Comparison of ENCODE assay signal across 8 cellular contexts in the genomic region with DNA sequence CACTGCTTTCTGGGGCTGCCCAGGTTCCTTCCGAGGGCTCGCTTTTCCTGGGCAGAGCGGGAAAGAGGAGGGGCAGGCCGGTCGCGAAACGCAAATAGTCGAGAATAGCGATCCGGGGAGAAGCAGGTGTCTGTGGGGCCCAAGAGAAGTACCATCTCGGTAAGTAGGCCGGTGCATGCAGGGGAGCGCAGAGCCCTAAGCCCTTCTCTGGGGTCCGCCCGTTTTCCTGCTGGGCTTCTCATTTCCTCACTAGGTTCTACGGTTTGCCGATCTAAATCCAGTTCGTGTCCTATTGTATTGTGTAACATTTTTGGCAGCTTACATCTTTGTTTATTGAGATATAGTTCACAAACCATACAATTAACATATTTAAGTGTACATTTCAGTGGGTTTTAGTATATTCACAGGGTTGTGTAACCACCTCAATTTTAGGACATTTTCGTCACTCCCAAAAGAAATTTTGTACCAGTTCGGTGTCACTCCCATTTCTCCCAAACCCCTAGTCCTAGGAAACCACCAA. TPM values are rescaled to one million over a fixed set of nuclear protein-coding genes. Genes with fewer than 3 reads are reported as not detected.
DNase-seq lines count a peak whose midpoint lies in the region; ATAC-seq, FAIRE-seq and TF ChIP-seq lines count a peak whose summit lies in the region.

No MANE protein-coding gene starts in this region.

- H3K4me1 ChIP-seq in HUES64 (ENCODE audit: insufficient read depth, low read length): peaks cover 13% of the 10 kb centered on the region

- POLR2A ChIA-PET in activated CD4-positive, alpha-beta T cell treated with anti-CD3 and anti-CD28 coated beads, Interleukin-2, amount 10 ng/mL, durations not matched to agents 7 days and 5 days (lab: Charles Lee): interaction anchor here (0.7 to 7.1 kb wide), 9 partner anchors 7 to 442 kb away, joined by 3 to 182 read pairs (median 4); partner anchors contain the start of genes B2M, PATL2 and SPG11

- ATAC-seq in omental fat pad (ENCODE audit: low FRiP score): peak; percentile 20

- no peaks in the 10 kb centered on the region for H3K9me3 ChIP-seq in HUES64 (ENCODE audit: insufficient read depth, low read depth, low read length)

- H3K4me1 Mint-ChIP-seq in activated CD4-positive, alpha-beta T cell treated with anti-CD3 and anti-CD28 coated beads, Interleukin-2, amount 10 ng/mL, durations not matched to agents 7 days and 5 days: peaks cover 70% of the 10 kb centered on the region

- TF ChIP-seq CTCF in foreskin fibroblast (IDR thresholded peaks at IDR 0.05; ENCODE audit: low read depth, low read length): no peak
- TF ChIP-seq CTCF in omental fat pad (IDR thresholded peaks at IDR 0.05): no peak
- no peak for TF ChIP-seq CTCF in D721Med (IDR thresholded peaks at IDR 0.05; ENCODE audit: insufficient read depth, missing control alignments)

- no peaks in the 10 kb centered on the region for H3K9me3 Mint-ChIP-seq in activated CD4-positive, alpha-beta T cell treated with anti-CD3 and anti-CD28 coated beads, Interleukin-2, amount 10 ng/mL, durations not matched to agents 7 days and 5 days

- H3K4me3 Mint-ChIP-seq in activated CD4-positive, alpha-beta T cell treated with anti-CD3 and anti-CD28 coated beads, Interleukin-2, amount 10 ng/mL, durations not matched to agents 7 days and 5 days: peak overlapping the region; percentile 100

- no peak overlapping the region for H3K27ac ChIP-seq in HUES64 (ENCODE audit: low read depth, low read length)

- H3K27ac Mint-ChIP-seq in activated CD4-positive, alpha-beta T cell treated with anti-CD3 and anti-CD28 coated beads, Interleukin-2, amount 10 ng/mL, durations not matched to agents 7 days and 5 days: peak overlapping the region; percentile 100

- CTCF ChIA-PET in activated CD4-positive, alpha-beta T cell treated with anti-CD3 and anti-CD28 coated beads, Interleukin-2, amount 10 ng/mL, durations not matched to agents 7 days and 5 days (lab: Charles Lee): interaction anchor here (0.9 to 8.8 kb wide), 7 partner anchors 9 to 65 kb away, joined by 3 to 88 read pairs (median 5); partner anchors contain the start of genes B2M, PATL2 and SPG11

- peaks cover 4% of the 10 kb centered on the region; the same call in 1 of the 2 replicates for H3K36me3 ChIP-seq in HUES64 (ENCODE audit: insufficient read depth, low read length)

- peak overlapping the region; percentile 57 for H3K9ac ChIP-seq in HUES64 (ENCODE audit: low read depth, low read length)

- H3K36me3 Mint-ChIP-seq in activated CD4-positive, alpha-beta T cell treated with anti-CD3 and anti-CD28 coated beads, Interleukin-2, amount 10 ng/mL, durations not matched to agents 7 days and 5 days (ENCODE audit: low read depth): peaks cover 48% of the 10 kb centered on the region

- no peaks in the 10 kb centered on the region for H3K27me3 Mint-ChIP-seq in activated CD4-positive, alpha-beta T cell treated with anti-CD3 and anti-CD28 coated beads, Interleukin-2, amount 10 ng/mL, durations not matched to agents 7 days and 5 days

- DNase-seq in activated CD4-positive, alpha-beta T cell treated with anti-CD3 and anti-CD28 coated beads, Interleukin-2, amount 10 ng/mL, durations not matched to agents 7 days and 5 days: peak; percentile 50
- no peak for DNase-seq in foreskin fibroblast
- DNase-seq in omental fat pad (ENCODE audit: low spot score): no peak
- DNase-seq in D721Med (ENCODE audit: insufficient read length, low spot score): no peak
- DNase-seq in NCI-H774 (lab: John Stamatoyannopoulos, UW): no peak
- no peak for DNase-seq in posterior vena cava (ENCODE audit: low spot score)

- WGBS in HUES64: 11% methylated on average over 18 of the region's 20 CpGs

- H3K4me3 ChIP-seq in GM08714 (ENCODE audit: low read length) (peak overlapping the region; percentile 73), HUES64 (ENCODE audit: low read length) (peak overlapping the region; percentile 76), foreskin fibroblast (ENCODE audit: low read depth in 1 of 2, low read length in 2 of 2) (peak overlapping the region; percentile 90 to 100)

- no peak for FAIRE-seq in D721Med (lab: Jason Lieb, UNC)

- H3K27me3 ChIP-seq in HUES64 (ENCODE audit: insufficient read depth, low read length): peaks cover 13% of the 10 kb centered on the region; the same call in 1 of the 2 replicates

- intact Hi-C loops in posterior vena cava (cut with DNase I): no loop called here

RNA-seq across cellular contexts. Expression of gene TRIM69, which starts 6.9 kb away (rescaled TPM):
- polyA plus RNA-seq in HUES64 (2013, experiment 1 of 2): 2.8 TPM
- polyA plus RNA-seq in HUES64 (2013, experiment 2 of 2): 4.6 TPM
- 10 to 100 TPM; 67.9 to 70.2 TPM for total RNA-seq in activated CD4-positive, alpha-beta T cell treated with anti-CD3 and anti-CD28 coated beads, Interleukin-2, amount 10 ng/mL, durations not matched to agents 7 days and 5 days
- 10 to 100 TPM; 11.9 to 31.1 (median 16.3) TPM for total RNA-seq in omental fat pad
- 10 to 100 TPM; 20.0 to 28.7 TPM for total RNA-seq in posterior vena cava

RNA-seq across cellular contexts. Expression of gene B2M, which starts 18.1 kb away (rescaled TPM):
- polyA plus RNA-seq in HUES64 (2013, experiment 1 of 2): 79.3 TPM
- 87.9 TPM for polyA plus RNA-seq in HUES64 (2013, experiment 2 of 2)
- total RNA-seq in activated CD4-positive, alpha-beta T cell treated with anti-CD3 and anti-CD28 coated beads, Interleukin-2, amount 10 ng/mL, durations not matched to agents 7 days and 5 days: over 10,000 TPM in 1 of 2 experiments, 1,000 to 10,000 TPM in 1; 9,253 to 11,726 TPM
- 1,000 to 10,000 TPM; 3,373 to 5,667 (median 4,138) TPM for total RNA-seq in omental fat pad
- 1,000 to 10,000 TPM; 1,809 to 2,111 TPM for total RNA-seq in posterior vena cava

RNA-seq across cellular contexts. Expression of gene PATL2, which starts 18.3 kb away (rescaled TPM):
- polyA plus RNA-seq in HUES64 (2013, experiment 1 of 2): not detected
- polyA plus RNA-seq in HUES64 (2013, experiment 2 of 2): not detected
- total RNA-seq in activated CD4-positive, alpha-beta T cell treated with anti-CD3 and anti-CD28 coated beads, Interleukin-2, amount 10 ng/mL, durations not matched to agents 7 days and 5 days: 10 to 100 TPM; 15.9 to 20.5 TPM
- total RNA-seq in omental fat pad (1 to 10 TPM; 1.0 to 5.4 (median 2.1) TPM), posterior vena cava (1 to 10 TPM; 1.0 to 2.2 TPM)
